ENCODE assay signal across 1 cellular context in genomic region chr16:57743458-57743857, GRCh38.
TF ChIP-seq lines count a peak whose summit lies in the region.

No MANE protein-coding gene starts in this region.

TF ChIP-seq in IMR-90, 13 proteins besides CTCF, POLR2A, EP300 and RAD21:
- TF ChIP-seq NFE2L2 (IDR thresholded peaks at IDR 0.05; ENCODE audit: low read depth, low read length) (no peak), RCOR1 (IDR thresholded peaks at IDR 0.05; ENCODE audit: insufficient replicate concordance, low read length) (no peak), ELK1 (IDR thresholded peaks at IDR 0.05; ENCODE audit: borderline replicate concordance, low read depth, low read length) (no peak), RFX5 (IDR thresholded peaks at IDR 0.05; ENCODE audit: low read depth, low read length) (no peak), USF2 (IDR thresholded peaks at IDR 0.05; ENCODE audit: low read depth, low read length) (no peak), MAFK (IDR thresholded peaks at IDR 0.05; ENCODE audit: low read depth, low read length) (no peak), CEBPB (IDR thresholded peaks at IDR 0.05; ENCODE audit: low read depth, low read length) (no peak), FOS (IDR thresholded peaks at IDR 0.05; ENCODE audit: low read depth, low read length) (no peak), MAZ (IDR thresholded peaks at IDR 0.05; ENCODE audit: borderline replicate concordance, low read depth, low read length) (no peak), BHLHE40 (IDR thresholded peaks at IDR 0.05; ENCODE audit: low read depth, low read length) (no peak), SMC3 (IDR thresholded peaks at IDR 0.05; ENCODE audit: low read depth, low read length) (no peak), CHD1 (IDR thresholded peaks at IDR 0.05; ENCODE audit: low read depth, low read length) (no peak), MXI1 (IDR thresholded peaks at IDR 0.05; ENCODE audit: borderline replicate concordance, low read depth, low read length) (no peak)
